ENCODE assay signal across 18 cellular contexts in genomic region chr18:24629926-24630325, GRCh38.
A peak's percentile ranks its signal among the peaks of the same experiment; 100 is the strongest.
DNase-seq lines count a peak whose midpoint lies in the region; ATAC-seq lines count a peak whose summit lies in the region.
"Had no signal": no experiment of that assay in that cellular context is flagged by ENCODE, and none has a peak within 500 bp of the region (broad histone marks: within the 10 kb centered on the region; RNA-seq: fewer than 3 reads in every experiment).

No MANE protein-coding gene starts in this region.

- H3K27ac ChIP-seq in right cardiac atrium (ENCODE audit: low read length): no peak overlapping the region
- no peak overlapping the region for H3K27ac ChIP-seq in caudate nucleus (ENCODE audit: low read depth, low read length)
- H3K27ac ChIP-seq: 22Rv1, A549, C4-2B, HL-60 had no signal

- H3K9me3 ChIP-seq in right cardiac atrium (ENCODE audit: control insufficient read depth, low read length): no peaks in the 10 kb centered on the region
- H3K9me3 ChIP-seq: A549, Caco-2 had no signal

- ATAC-seq in right cardiac atrium (peak; percentile 13 to 54), Right ventricle myocardium inferior (no peak)
- ATAC-seq: A549, GM23338 had no signal

- DNase-seq in NCI-H1092 treated with DMSO at 0.1 percent for 48 hours (lab: John Stamatoyannopoulos, UW): peak; percentile 60
- DNase-seq in NCI-H1092 (lab: John Stamatoyannopoulos, UW): no peak
- no peak for DNase-seq in right cardiac atrium
- DNase-seq in Right ventricle myocardium inferior (ENCODE audit: missing footprints): no peak
- DNase-seq in cerebellar cortex (ENCODE audit: low spot score): peak; percentile 54
- no peak for DNase-seq in caudate nucleus (lab: John Stamatoyannopoulos, UW)
- no peak for DNase-seq in NCI-H1105 (lab: John Stamatoyannopoulos, UW)
- DNase-seq: AML-193; Caco-2; CD4-positive, alpha-beta T cell; DMS79; GF-D8; HCEC 1CT had no signal

- H3K27me3 ChIP-seq in right cardiac atrium (ENCODE audit: control insufficient read depth, insufficient read depth): no peaks in the 10 kb centered on the region

- peaks cover 2% of the 10 kb centered on the region for H3K4me1 ChIP-seq in right cardiac atrium (ENCODE audit: control insufficient read depth, insufficient read depth, low read length)
- H3K4me1 ChIP-seq: A549, Caco-2 had no signal

- no peak overlapping the region for H3K4me3 ChIP-seq in right cardiac atrium (ENCODE audit: low read length)
- H3K4me3 ChIP-seq: A549, GM23338 had no signal

- intact Hi-C loops in right cardiac atrium (cut with DNase I): no loop called here
- intact Hi-C loops in Right ventricle myocardium inferior (cut with DNase I): no loop called here

- 45% methylated on average over 3 of the region's 3 CpGs for WGBS in right cardiac atrium

Comparison
In these comparisons a context has a peak if more than half of its experiments do, and no peak if none do; other contexts are left out.
1. DNase-seq: peak in NCI-H1092 treated with DMSO at 0.1 percent for 48 hours (single experiment) and cerebellar cortex (single experiment); none in NCI-H1092 (single experiment), right cardiac atrium (0 of 3), Right ventricle myocardium inferior (single experiment), caudate nucleus (0 of 61) and NCI-H1105 (single experiment).